1 cellular context compared by ENCODE assay signal in genomic region chr4:154519214-154519613, GRCh38.
TF ChIP-seq lines count a peak whose summit lies in the region.

No MANE protein-coding gene starts in this region.

TF ChIP-seq in IMR-90, 13 proteins besides CTCF, POLR2A, EP300 and RAD21:
- TF ChIP-seq FOS (IDR thresholded peaks at IDR 0.05; ENCODE audit: low read depth, low read length), result no peak
- no peak for TF ChIP-seq USF2 (IDR thresholded peaks at IDR 0.05; ENCODE audit: low read depth, low read length)
- no peak for TF ChIP-seq CHD1 (IDR thresholded peaks at IDR 0.05; ENCODE audit: low read depth, low read length)
- TF ChIP-seq BHLHE40 (IDR thresholded peaks at IDR 0.05; ENCODE audit: low read depth, low read length), result no peak
- TF ChIP-seq SMC3 (IDR thresholded peaks at IDR 0.05; ENCODE audit: low read depth, low read length), result no peak
- no peak for TF ChIP-seq RFX5 (IDR thresholded peaks at IDR 0.05; ENCODE audit: low read depth, low read length)
- TF ChIP-seq MAZ (IDR thresholded peaks at IDR 0.05; ENCODE audit: borderline replicate concordance, low read depth, low read length), result no peak
- no peak for TF ChIP-seq ELK1 (IDR thresholded peaks at IDR 0.05; ENCODE audit: borderline replicate concordance, low read depth, low read length)
- no peak for TF ChIP-seq RCOR1 (IDR thresholded peaks at IDR 0.05; ENCODE audit: insufficient replicate concordance, low read length)
- TF ChIP-seq MXI1 (IDR thresholded peaks at IDR 0.05; ENCODE audit: borderline replicate concordance, low read depth, low read length), result no peak
- no peak for TF ChIP-seq CEBPB (IDR thresholded peaks at IDR 0.05; ENCODE audit: low read depth, low read length)
- no peak for TF ChIP-seq MAFK (IDR thresholded peaks at IDR 0.05; ENCODE audit: low read depth, low read length)
- TF ChIP-seq NFE2L2 (IDR thresholded peaks at IDR 0.05; ENCODE audit: low read depth, low read length), result no peak
